In genomic region chr6:48563426-48563825, GRCh38 we compare ENCODE assay signal across 20 cellular contexts.
"Had no signal": no experiment of that assay in that cellular context is flagged by ENCODE, and none has a peak within 500 bp of the region (broad histone marks: within the 10 kb centered on the region; RNA-seq: fewer than 3 reads in every experiment).

No MANE protein-coding gene starts in this region.

- H3K27me3 ChIP-seq: MG63 had no signal

- H3K4me2 ChIP-seq: KMS-11 had no signal

- H3K4me3 Mint-ChIP-seq: IgD-negative memory B cell had no signal

- DNase-seq: MG63, NCI-H1092 treated with DMSO at 0.1 percent for 48 hours, NCI-H1436, NCI-H187, NCI-H2029, NCI-H2081 treated with DMSO at 0.1 percent for 48 hours, NCI-H2171, NCI-H226, NCI-H446, NCI-H510A, NCI-H524 treated with DMSO at 0.1 percent for 48 hours, NCI-H69, NCI-H774, SHP77 had no signal

- H3K27ac ChIP-seq: KMS-11, RWPE1 had no signal

- H3K36me3 ChIP-seq: MG63 had no signal

- H3K27ac Mint-ChIP-seq: IgD-negative memory B cell had no signal

- H3K4me1 Mint-ChIP-seq: IgD-negative memory B cell had no signal

- H3K27me3 Mint-ChIP-seq: IgD-negative memory B cell had no signal

- H3K9me3 ChIP-seq: MG63 had no signal

- H3K4me3 ChIP-seq: K562, MG63 had no signal

- ATAC-seq: K562, Panc1, SK-N-SH treated with all-trans-retinoic acid at 6 μM for 48 hours had no signal

- H3K9ac ChIP-seq: KMS-11 had no signal
